Comparison of ENCODE assay signal across 8 cellular contexts in genomic region chr15:85691350-85692240, GRCh38.
A peak's percentile ranks its signal among the peaks of the same experiment; 100 is the strongest.
DNase-seq lines count a peak whose midpoint lies in the region; ATAC-seq and TF ChIP-seq lines count a peak whose summit lies in the region.

No MANE protein-coding gene starts in this region.

- H3K36me3 ChIP-seq in CD8-positive, alpha-beta memory T cell (ENCODE audit: insufficient read depth, low read length) = peaks cover 20% of the 10 kb centered on the region
- no peaks in the 10 kb centered on the region for H3K36me3 ChIP-seq in uterus

- peaks cover 66% of the 10 kb centered on the region for H3K4me1 ChIP-seq in CD8-positive, alpha-beta memory T cell (ENCODE audit: insufficient read depth, low read length)
- peaks cover 5 to 12% of the 10 kb centered on the region in 2 donors for H3K4me1 ChIP-seq in uterus

- peak overlapping the region; percentile 94 to 99 (median 96) for H3K4me3 Mint-ChIP-seq in CD8-positive, alpha-beta memory T cell
- peak overlapping the region; percentile 85 for H3K4me3 Mint-ChIP-seq in endothelial cell (ENCODE audit: unreplicated experiment)

- H3K9me3 Mint-ChIP-seq in CD8-positive, alpha-beta memory T cell = no peaks in the 10 kb centered on the region
- H3K9me3 Mint-ChIP-seq in endothelial cell (ENCODE audit: unreplicated experiment) = no peaks in the 10 kb centered on the region

- H3K27me3 ChIP-seq in CD8-positive, alpha-beta memory T cell (ENCODE audit: insufficient read depth, low read length, poor library complexity, severe bottlenecking) = no peaks in the 10 kb centered on the region
- no peaks in the 10 kb centered on the region for H3K27me3 ChIP-seq in uterus

- H3K27ac ChIP-seq in CD8-positive, alpha-beta memory T cell (ENCODE audit: low read depth, low read length) = peak overlapping the region; percentile 88
- H3K27ac ChIP-seq in uterus = peak overlapping the region; percentile 73 to 98

- no peaks in the 10 kb centered on the region for H3K9me3 ChIP-seq in CD8-positive, alpha-beta memory T cell (ENCODE audit: low read length)
- no peaks in the 10 kb centered on the region for H3K9me3 ChIP-seq in uterus

- CTCF ChIA-PET in CD8-positive, alpha-beta memory T cell (lab: Charles Lee) = interaction anchor here (0.8 to 1.4 kb wide), 7 partner anchors 11 to 64 kb away, joined by 3 to 6 read pairs (median 3); no protein-coding TSS in a partner anchor

- intact Hi-C loops in uterus (cut with DNase I; ENCODE audit: low total_unique reads) = no loop called here

- peaks cover 70 to 87% (median 84%) of the 10 kb centered on the region in 3 donors for H3K4me1 Mint-ChIP-seq in CD8-positive, alpha-beta memory T cell
- peaks cover 70% of the 10 kb centered on the region for H3K4me1 Mint-ChIP-seq in endothelial cell (ENCODE audit: unreplicated experiment)

- H3K36me3 Mint-ChIP-seq in CD8-positive, alpha-beta memory T cell = peaks cover 13 to 69% (median 18%) of the 10 kb centered on the region in 3 donors
- peaks cover 24% of the 10 kb centered on the region for H3K36me3 Mint-ChIP-seq in endothelial cell (ENCODE audit: low read depth, unreplicated experiment)

- no peaks in the 10 kb centered on the region for H3K27me3 Mint-ChIP-seq in CD8-positive, alpha-beta memory T cell
- peaks cover 4% of the 10 kb centered on the region for H3K27me3 Mint-ChIP-seq in endothelial cell (ENCODE audit: unreplicated experiment)

- ATAC-seq in GM19395 (IDR thresholded peaks at IDR 0.05; ENCODE audit: unreplicated experiment) (peak; percentile 45), HG03521 (IDR thresholded peaks at IDR 0.05; ENCODE audit: unreplicated experiment) (peak; percentile 29), left lobe of liver (no peak)

- TF ChIP-seq POLR2A in uterus (IDR thresholded peaks at IDR 0.05) = no peak

- POLR2A ChIA-PET in CD8-positive, alpha-beta memory T cell (lab: Charles Lee) = interaction anchor here (0.6 to 5.6 kb wide), 5 partner anchors 12 to 109 kb away, joined by 3 to 62 read pairs (median 4); no protein-coding TSS in a partner anchor

- peak in 1 of 5 donors; percentile 53 for DNase-seq in CD8-positive, alpha-beta memory T cell
- DNase-seq in endothelial cell (ENCODE audit: low spot score) (no peak), uterus (no peak), middle frontal gyrus (ENCODE audit: extremely low spot score, low spot score) (no peak), NCI-H524 treated with DMSO at 0.1 percent for 48 hours (lab: John Stamatoyannopoulos, UW) (no peak), left lobe of liver (ENCODE audit: low spot score) (no peak)

- H3K27ac Mint-ChIP-seq in CD8-positive, alpha-beta memory T cell = peak overlapping the region; percentile 90 to 100 (median 98)
- H3K27ac Mint-ChIP-seq in endothelial cell (ENCODE audit: unreplicated experiment) = peak overlapping the region; percentile 94

- TF ChIP-seq CTCF in endothelial cell (IDR thresholded peaks at IDR 0.05; ENCODE audit: unreplicated experiment) (no peak), uterus (IDR thresholded peaks at IDR 0.05) (no peak)

- H3K4me3 ChIP-seq in CD8-positive, alpha-beta memory T cell (ENCODE audit: low read length) = peak overlapping the region; percentile 81
- no peak overlapping the region for H3K4me3 ChIP-seq in uterus
